In genomic region chr12:45231515-45232145, GRCh38 we compare ENCODE assay signal across 9 cellular contexts. TPM values are rescaled to one million over a fixed set of nuclear protein-coding genes. Genes with fewer than 3 reads are reported as not detected.
A peak's percentile ranks its signal among the peaks of the same experiment; 100 is the strongest.
DNase-seq lines count a peak whose midpoint lies in the region; ATAC-seq and TF ChIP-seq lines count a peak whose summit lies in the region.
"Had no signal": no experiment of that assay in that cellular context is flagged by ENCODE, and none has a peak within 500 bp of the region (broad histone marks: within the 10 kb centered on the region; RNA-seq: fewer than 3 reads in every experiment).

No MANE protein-coding gene starts in this region.

- no peak for TF ChIP-seq CTCF in AG09309 (IDR thresholded peaks at IDR 0.05; ENCODE audit: control insufficient read depth, insufficient read depth, low read depth, low read length, missing control alignments)
- no peak for TF ChIP-seq CTCF in MCF 10A (IDR thresholded peaks at IDR 0.05; ENCODE audit: unreplicated experiment)

- no peaks in the 10 kb centered on the region for H3K27me3 Mint-ChIP-seq in MCF 10A (ENCODE audit: insufficient read depth, unreplicated experiment)

- peak; percentile 72 for DNase-seq in AG09309 (ENCODE audit: low read depth)
- peak; percentile 69 for DNase-seq in LHCN-M2 (ENCODE audit: low read depth)
- peak; percentile 54 for DNase-seq in MCF 10A (ENCODE audit: unreplicated experiment)
- no peak for DNase-seq in NCI-H128 (lab: John Stamatoyannopoulos, UW; ENCODE audit: unreplicated experiment)
- DNase-seq in NCI-H2107 (lab: John Stamatoyannopoulos, UW) = no peak
- DNase-seq: Kasumi-1 had no signal

- H3K36me3 Mint-ChIP-seq in MCF 10A (ENCODE audit: insufficient read depth, unreplicated experiment) = no peaks in the 10 kb centered on the region

- intact Hi-C loops in MCF 10A (cut with micrococcal nuclease) = no loop called here

- H3K27ac Mint-ChIP-seq in MCF 10A (ENCODE audit: low read depth, unreplicated experiment) = peak overlapping the region; percentile 81

- H3K4me3 Mint-ChIP-seq in MCF 10A (ENCODE audit: unreplicated experiment) = no peak overlapping the region

- H3K36me3 ChIP-seq in mesodermal cell (ENCODE audit: control insufficient read depth, insufficient read depth, low read length) = peaks cover 35% of the 10 kb centered on the region

- POLR2A ChIA-PET in MCF 10A (lab: Yijun Ruan, JAX) = interaction anchor here (0.7 to 5.9 kb wide), 10 partner anchors 14 to 496 kb away, joined by 3 to 192 read pairs (median 4); partner anchors contain the start of gene ANO6

- H3K9me3 Mint-ChIP-seq in MCF 10A (ENCODE audit: unreplicated experiment) = no peaks in the 10 kb centered on the region

- H3K4me3 ChIP-seq in AG09309 (ENCODE audit: control insufficient read depth, low read depth, low read length) = no peak overlapping the region
- no peak overlapping the region for H3K4me3 ChIP-seq in mesodermal cell (ENCODE audit: extremely low read depth, insufficient read depth, low read length, poor library complexity, severe bottlenecking)

- H3K9me3 ChIP-seq in mesodermal cell (ENCODE audit: control insufficient read depth, low read length) = no peaks in the 10 kb centered on the region

- peaks cover 43% of the 10 kb centered on the region for H3K4me1 ChIP-seq in mesodermal cell (ENCODE audit: control insufficient read depth, insufficient read depth, low read length, poor library complexity, severe bottlenecking)

- CTCF ChIA-PET in MCF 10A (lab: Yijun Ruan, JAX) = interaction anchor here (1.3 to 4.7 kb wide), 2 partner anchors 11 to 14 kb away, joined by 9 to 22 read pairs; no protein-coding TSS in a partner anchor

- peak overlapping the region; percentile 99 for H3K27ac ChIP-seq in mesodermal cell (ENCODE audit: low read depth, low read length, severe bottlenecking)

- no peak for ATAC-seq in HG03520 (IDR thresholded peaks at IDR 0.05; ENCODE audit: unreplicated experiment)
- ATAC-seq in HG03378 (IDR thresholded peaks at IDR 0.05; ENCODE audit: unreplicated experiment) = no peak

- no TSS peak for BruUV-seq in MCF 10A (replicated peaks; lab: Mats Ljungman, UMichigan)

- H3K4me1 Mint-ChIP-seq in MCF 10A (ENCODE audit: insufficient read depth, unreplicated experiment) = peaks cover 36% of the 10 kb centered on the region

- no CpG with 5 or more reads among the region's 3 CpGs for WGBS in mesodermal cell (ENCODE audit: insufficient coverage in 2 of 2), 2 experiments

RNA-seq across cellular contexts. Expression of gene ANO6, which starts 15.7 kb away (rescaled TPM):
- 49.4 and 50.0 TPM in 2 replicates for total RNA-seq in LHCN-M2 (2014; rRNA removed)
- 16.7 TPM for polyA plus RNA-seq in LHCN-M2 (2012)
- total RNA-seq in MCF 10A (2022) = 25.4 and 31.8 TPM in 2 replicates
- 72.5 TPM for polyA plus RNA-seq in mesodermal cell (2013, experiment 1 of 2)
- polyA plus RNA-seq in mesodermal cell (2013, experiment 2 of 2) = 70.8 TPM

Comparison
In these comparisons a context has a peak if more than half of its experiments do, and no peak if none do; other contexts are left out.
1. DNase-seq: peak in AG09309 (single experiment), LHCN-M2 (single experiment) and MCF 10A (single experiment); none in NCI-H128 (single experiment) and NCI-H2107 (single experiment).